In the genomic region with DNA sequence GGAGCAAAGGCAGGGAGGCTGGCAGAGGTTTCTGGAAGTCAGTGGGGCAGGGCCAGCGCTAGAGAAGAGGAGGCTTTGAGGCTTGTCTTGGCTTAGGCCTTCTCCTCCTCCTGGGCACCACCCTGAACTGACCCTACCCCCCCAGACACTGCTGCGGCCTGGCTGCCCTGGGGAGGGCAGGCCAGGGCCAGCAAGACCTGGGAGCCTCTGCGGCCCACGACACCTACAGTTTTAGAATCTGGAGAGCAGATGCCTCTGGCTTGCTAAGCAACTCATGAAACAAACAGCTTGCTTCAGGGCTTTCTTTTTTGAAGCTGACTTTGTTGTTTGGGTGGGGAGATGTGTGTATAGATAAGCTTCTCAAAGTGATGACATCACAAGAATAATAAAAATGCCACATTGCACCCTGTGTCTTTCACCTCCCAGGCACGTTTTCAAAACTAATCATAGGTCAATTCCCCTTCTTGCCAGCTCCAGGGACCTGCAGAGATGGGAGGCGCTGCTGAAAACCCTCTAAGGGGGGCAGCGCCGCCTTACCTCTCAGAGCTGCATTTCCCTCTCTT, we compare ENCODE assay signal across 8 cellular contexts. TPM values are rescaled to one million over a fixed set of nuclear protein-coding genes. Genes with fewer than 3 reads are reported as not detected.
DNase-seq lines count a peak whose midpoint lies in the region; ATAC-seq lines count a peak whose summit lies in the region.

No MANE protein-coding gene starts in this region.

- peaks cover 20% of the 10 kb centered on the region for H3K27me3 Mint-ChIP-seq in stimulated activated naive CD8-positive, alpha-beta T cell treated with anti-CD3 and anti-CD28 coated beads, Interleukin-15, amount 100 ng/mL, for 72 hours
- H3K27me3 Mint-ChIP-seq in activated CD8-positive, alpha-beta T cell treated with anti-CD3 and anti-CD28 coated beads, Interleukin-2, amount 10 ng/mL, durations not matched to agents 7 days and 5 days (ENCODE audit: low read depth): peaks cover 10% of the 10 kb centered on the region

- CTCF ChIA-PET in activated CD8-positive, alpha-beta T cell treated with anti-CD3 and anti-CD28 coated beads, Interleukin-2, amount 10 ng/mL, durations not matched to agents 7 days and 5 days (lab: Charles Lee): interaction anchor here (0.6 to 1.2 kb wide), 5 partner anchors 34 to 339 kb away, joined by 3 to 4 read pairs (median 3); no protein-coding TSS in a partner anchor

- no peak overlapping the region for H3K4me3 Mint-ChIP-seq in stimulated activated naive CD8-positive, alpha-beta T cell treated with anti-CD3 and anti-CD28 coated beads, Interleukin-15, amount 100 ng/mL, for 72 hours
- no peak overlapping the region for H3K4me3 Mint-ChIP-seq in activated CD8-positive, alpha-beta T cell treated with anti-CD3 and anti-CD28 coated beads, Interleukin-2, amount 10 ng/mL, durations not matched to agents 7 days and 5 days

- POLR2A ChIA-PET in activated CD8-positive, alpha-beta T cell treated with anti-CD3 and anti-CD28 coated beads, Interleukin-2, amount 10 ng/mL, durations not matched to agents 7 days and 5 days (lab: Charles Lee): interaction anchor here (1.2 kb wide), 1 partner anchor 219 kb away, joined by 3 read pairs; no protein-coding TSS in a partner anchor

- no peaks in the 10 kb centered on the region for H3K36me3 Mint-ChIP-seq in activated CD8-positive, alpha-beta T cell treated with anti-CD3 and anti-CD28 coated beads, Interleukin-2, amount 10 ng/mL, durations not matched to agents 7 days and 5 days (ENCODE audit: low read depth)

- no peaks in the 10 kb centered on the region for H3K9me3 Mint-ChIP-seq in stimulated activated naive CD8-positive, alpha-beta T cell treated with anti-CD3 and anti-CD28 coated beads, Interleukin-15, amount 100 ng/mL, for 72 hours
- H3K9me3 Mint-ChIP-seq in activated CD8-positive, alpha-beta T cell treated with anti-CD3 and anti-CD28 coated beads, Interleukin-2, amount 10 ng/mL, durations not matched to agents 7 days and 5 days (ENCODE audit: insufficient read depth): no peaks in the 10 kb centered on the region

- no peak for ATAC-seq in stimulated activated naive CD8-positive, alpha-beta T cell treated with anti-CD3 and anti-CD28 coated beads, Interleukin-15, amount 100 ng/mL, for 72 hours
- no peak for ATAC-seq in stimulated activated naive CD8-positive, alpha-beta T cell treated with anti-CD3 and anti-CD28 coated beads, Interleukin-15, Interleukin-2, amounts not matched to agents 100 U/mL and 50 U/mL, for 24 hours
- ATAC-seq in activated CD8-positive, alpha-beta T cell treated with anti-CD3 and anti-CD28 coated beads, Interleukin-2, amount 10 ng/mL, durations not matched to agents 7 days and 5 days: peak; percentile 73

- peaks cover 14% of the 10 kb centered on the region for H3K4me1 Mint-ChIP-seq in stimulated activated naive CD8-positive, alpha-beta T cell treated with anti-CD3 and anti-CD28 coated beads, Interleukin-15, amount 100 ng/mL, for 72 hours
- peaks cover 11% of the 10 kb centered on the region for H3K4me1 Mint-ChIP-seq in activated CD8-positive, alpha-beta T cell treated with anti-CD3 and anti-CD28 coated beads, Interleukin-2, amount 10 ng/mL, durations not matched to agents 7 days and 5 days (ENCODE audit: low read depth)

- no peak for DNase-seq in stimulated activated naive CD8-positive, alpha-beta T cell treated with anti-CD3 and anti-CD28 coated beads, Interleukin-15, amount 100 ng/mL, for 72 hours
- DNase-seq in stimulated activated naive CD8-positive, alpha-beta T cell treated with anti-CD3 and anti-CD28 coated beads, Interleukin-15, Interleukin-2, amounts not matched to agents 100 U/mL and 50 U/mL, for 24 hours: no peak
- DNase-seq in activated CD8-positive, alpha-beta T cell treated with anti-CD3 and anti-CD28 coated beads, Interleukin-2, amount 10 ng/mL, durations not matched to agents 7 days and 5 days: peak; percentile 42
- DNase-seq in hepatic stellate cell (ENCODE audit: low spot score): peak; percentile 77
- no peak for DNase-seq in NCI-H1092 treated with DMSO at 0.1 percent for 48 hours (lab: John Stamatoyannopoulos, UW)
- no peak for DNase-seq in GDM1 (lab: John Stamatoyannopoulos, UW)
- DNase-seq in stimulated activated CD8-positive, alpha-beta memory T cell treated with anti-CD3 and anti-CD28 coated beads, Interleukin-4, amount 100 ng/mL, for 48 hours: no peak
- no peak for DNase-seq in GOT3 (lab: John Stamatoyannopoulos, UW)

- H3K27ac Mint-ChIP-seq in stimulated activated naive CD8-positive, alpha-beta T cell treated with anti-CD3 and anti-CD28 coated beads, Interleukin-15, amount 100 ng/mL, for 72 hours: peak overlapping the region; percentile 13 to 27
- H3K27ac Mint-ChIP-seq in activated CD8-positive, alpha-beta T cell treated with anti-CD3 and anti-CD28 coated beads, Interleukin-2, amount 10 ng/mL, durations not matched to agents 7 days and 5 days: no peak overlapping the region

RNA-seq across cellular contexts. Expression of a gene that starts 46.2 kb away (rescaled TPM):
- total RNA-seq in activated CD8-positive, alpha-beta T cell treated with anti-CD3 and anti-CD28 coated beads, Interleukin-2, amount 10 ng/mL, durations not matched to agents 7 days and 5 days: 10 to 100 TPM; 23.8 to 24.1 TPM

Comparison
In these comparisons a context has a peak if more than half of its experiments do, and no peak if none do; other contexts are left out.
1. DNase-seq: peak in activated CD8-positive, alpha-beta T cell treated with anti-CD3 and anti-CD28 coated beads, Interleukin-2, amount 10 ng/mL, durations not matched to agents 7 days and 5 days (single experiment) and hepatic stellate cell (single experiment); none in stimulated activated naive CD8-positive, alpha-beta T cell treated with anti-CD3 and anti-CD28 coated beads, Interleukin-15, amount 100 ng/mL, for 72 hours (0 of 2), stimulated activated naive CD8-positive, alpha-beta T cell treated with anti-CD3 and anti-CD28 coated beads, Interleukin-15, Interleukin-2, amounts not matched to agents 100 U/mL and 50 U/mL, for 24 hours (single experiment), NCI-H1092 treated with DMSO at 0.1 percent for 48 hours (single experiment), GDM1 (single experiment), stimulated activated CD8-positive, alpha-beta memory T cell treated with anti-CD3 and anti-CD28 coated beads, Interleukin-4, amount 100 ng/mL, for 48 hours (single experiment) and GOT3 (single experiment).